Comparison of ENCODE assay signal across 16 cellular contexts in the genomic region with DNA sequence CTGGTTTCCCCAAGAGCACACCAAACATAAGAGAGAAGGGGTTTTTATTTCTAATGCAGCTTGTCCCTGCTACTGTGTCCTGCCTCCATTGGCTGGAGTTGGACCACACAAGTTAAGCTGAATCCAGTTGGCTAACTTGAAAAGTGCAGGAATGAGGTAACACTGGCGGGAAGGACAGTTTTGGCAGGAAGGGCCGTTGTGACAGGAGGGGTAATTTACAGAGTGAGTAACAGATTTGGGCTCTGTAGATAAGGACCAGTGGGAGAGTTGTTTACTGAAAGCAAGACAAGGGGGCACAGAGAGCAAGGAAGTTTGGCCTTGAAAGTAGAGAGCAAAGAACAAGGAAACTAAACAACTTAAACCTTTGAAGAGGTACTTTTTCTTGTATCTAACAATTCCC.
DNase-seq lines count a peak whose midpoint lies in the region; ATAC-seq and TF ChIP-seq lines count a peak whose summit lies in the region.
"Had no signal": no experiment of that assay in that cellular context is flagged by ENCODE, and none has a peak within 500 bp of the region (broad histone marks: within the 10 kb centered on the region; RNA-seq: fewer than 3 reads in every experiment).

No MANE protein-coding gene starts in this region.

- no peaks in the 10 kb centered on the region for H4K20me1 ChIP-seq in neural progenitor cell (ENCODE audit: low read depth)

- 90 to 92% methylated on average over 2 of the region's 2 CpGs for WGBS in endodermal cell (ENCODE audit: insufficient coverage in 1 of 2, insufficient read length in 1 of 2), 2 experiments

- no peak overlapping the region for H3K4me3 Mint-ChIP-seq in endodermal cell
- H3K4me3 Mint-ChIP-seq in neural progenitor cell: no peak overlapping the region
- H3K4me3 Mint-ChIP-seq: CD4-positive, alpha-beta memory T cell; H9 had no signal

- H3K4me3 ChIP-seq in endodermal cell (ENCODE audit: low read length) (no peak overlapping the region), neural progenitor cell (no peak overlapping the region)
- H3K4me3 ChIP-seq: GM23248 had no signal

- ATAC-seq in GM21423 (IDR thresholded peaks at IDR 0.05; ENCODE audit: unreplicated experiment): no peak
- no peak for ATAC-seq in GM21360 (IDR thresholded peaks at IDR 0.05; ENCODE audit: unreplicated experiment)
- ATAC-seq: HCT116 had no signal

- no peaks in the 10 kb centered on the region for H3K27me3 ChIP-seq in endodermal cell (ENCODE audit: control insufficient read depth, insufficient read depth, low read length, poor library complexity, severe bottlenecking)
- H3K27me3 ChIP-seq in neural progenitor cell: no peaks in the 10 kb centered on the region

- TF ChIP-seq CTCF in endodermal cell (conservative IDR thresholded peaks at IDR 0.05) (no peak), neural progenitor cell (IDR thresholded peaks at IDR 0.05) (no peak)

- H3K9me3 ChIP-seq in endodermal cell (ENCODE audit: control insufficient read depth, low read length): peaks cover 68% of the 10 kb centered on the region
- no peaks in the 10 kb centered on the region for H3K9me3 ChIP-seq in neural progenitor cell (ENCODE audit: low read depth)

- H3K4me1 Mint-ChIP-seq in endodermal cell (no peaks in the 10 kb centered on the region), neural progenitor cell (no peaks in the 10 kb centered on the region)
- H3K4me1 Mint-ChIP-seq: CD4-positive, alpha-beta memory T cell had no signal

- H3K27ac Mint-ChIP-seq in endodermal cell (no peak overlapping the region), neural progenitor cell (no peak overlapping the region)
- H3K27ac Mint-ChIP-seq: CD4-positive, alpha-beta memory T cell; H9 had no signal

- H3K4me2 ChIP-seq in neural progenitor cell: no peak overlapping the region

- peak; percentile 15 for DNase-seq in amniotic epithelial cell (ENCODE audit: low read depth)
- peak; percentile 67 for DNase-seq in endodermal cell
- DNase-seq in neural progenitor cell (ENCODE audit: low spot score): no peak
- DNase-seq in activated CD8-positive, alpha-beta memory T cell treated with anti-CD3 and anti-CD28 coated beads for 24 hours: no peak
- DNase-seq: C1 segment of cervical spinal cord; Calu3; CD4-positive, alpha-beta memory T cell; COR-L47; DMS53; DMS79 treated with DMSO at 0.1 percent for 48 hours; GF-D8; GM23248; H9 had no signal

- peaks cover 10% of the 10 kb centered on the region for H3K36me3 Mint-ChIP-seq in endodermal cell (ENCODE audit: low read depth)
- no peaks in the 10 kb centered on the region for H3K36me3 Mint-ChIP-seq in neural progenitor cell
- H3K36me3 Mint-ChIP-seq: CD4-positive, alpha-beta memory T cell had no signal

- H3K79me2 ChIP-seq in neural progenitor cell (ENCODE audit: low read depth): no peaks in the 10 kb centered on the region

- H3K36me3 ChIP-seq in endodermal cell (ENCODE audit: control insufficient read depth, insufficient read depth, low read length): no peaks in the 10 kb centered on the region
- no peaks in the 10 kb centered on the region for H3K36me3 ChIP-seq in neural progenitor cell

- H3K27me3 Mint-ChIP-seq in endodermal cell (ENCODE audit: insufficient read depth): no peaks in the 10 kb centered on the region
- H3K27me3 Mint-ChIP-seq in neural progenitor cell (ENCODE audit: insufficient read depth, low read depth): no peaks in the 10 kb centered on the region
- H3K27me3 Mint-ChIP-seq: CD4-positive, alpha-beta memory T cell had no signal

- peak overlapping the region; percentile 20 for H2AFZ ChIP-seq in neural progenitor cell (replicated peaks)
- H2AFZ ChIP-seq: GM23248 had no signal

- no peak overlapping the region for H3K27ac ChIP-seq in endodermal cell (ENCODE audit: low read depth, low read length)
- H3K27ac ChIP-seq in neural progenitor cell: no peak overlapping the region
- H3K27ac ChIP-seq: GM23248 had no signal

- H3K4me1 ChIP-seq in endodermal cell (ENCODE audit: control insufficient read depth, insufficient read depth, low read length): no peaks in the 10 kb centered on the region
- no peaks in the 10 kb centered on the region for H3K4me1 ChIP-seq in neural progenitor cell

- H3K9ac ChIP-seq in endodermal cell (ENCODE audit: extremely low read depth, low read length, poor library complexity, severe bottlenecking) (no peak overlapping the region), neural progenitor cell (no peak overlapping the region)
- H3K9ac ChIP-seq: GM23248 had no signal

- H3K9me3 Mint-ChIP-seq in endodermal cell (peaks cover 54% of the 10 kb centered on the region), neural progenitor cell (peaks cover 28% of the 10 kb centered on the region)

- no peaks in the 10 kb centered on the region for H3F3A ChIP-seq in neural progenitor cell (ENCODE audit: low read depth)

Comparison
In these comparisons a context has a peak if more than half of its experiments do, and no peak if none do; other contexts are left out.
1. DNase-seq: peak in amniotic epithelial cell (single experiment) and endodermal cell (single experiment); none in neural progenitor cell (single experiment) and activated CD8-positive, alpha-beta memory T cell treated with anti-CD3 and anti-CD28 coated beads for 24 hours (single experiment).